ENCODE assay signal across 11 cellular contexts in the genomic region with DNA sequence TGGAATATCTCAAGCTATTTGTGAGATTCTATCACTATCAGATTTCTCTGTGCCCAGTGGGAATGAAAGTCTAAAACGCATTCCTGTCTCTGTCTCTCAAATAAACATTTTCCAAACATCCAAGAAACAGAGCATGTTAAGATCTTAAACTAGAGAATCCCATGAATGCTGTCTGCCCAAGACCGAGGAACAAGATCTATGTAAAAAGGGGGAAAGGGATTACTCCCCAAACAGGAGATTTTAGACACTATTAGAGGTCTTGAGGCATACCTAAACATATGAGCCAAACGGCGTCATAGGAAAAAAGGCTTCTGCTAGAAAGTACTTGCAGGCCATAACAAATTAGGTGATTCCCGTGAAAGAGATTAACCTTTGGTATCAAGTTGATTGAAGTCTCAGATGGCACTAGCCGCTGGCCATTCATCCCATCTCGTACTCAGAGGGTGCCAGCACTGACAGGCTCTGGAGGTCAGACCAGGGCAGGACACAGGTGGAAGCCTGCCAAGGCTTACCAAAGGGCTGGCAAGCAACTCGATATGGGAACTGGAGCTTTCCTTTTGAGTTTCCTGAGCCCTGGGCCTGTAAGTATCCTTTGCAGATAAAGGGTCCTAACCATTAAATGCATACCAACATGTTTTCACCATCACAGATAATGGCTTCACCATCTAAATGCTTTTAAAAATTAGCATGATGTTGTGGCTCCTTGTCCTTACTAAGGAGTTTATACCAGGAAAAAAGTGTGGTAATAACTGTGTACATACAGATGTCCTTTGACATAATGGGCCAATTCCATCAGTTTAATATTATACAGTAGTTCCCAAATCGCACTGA.
DNase-seq lines count a peak whose midpoint lies in the region; ATAC-seq and TF ChIP-seq lines count a peak whose summit lies in the region.
"Had no signal": no experiment of that assay in that cellular context is flagged by ENCODE, and none has a peak within 500 bp of the region (broad histone marks: within the 10 kb centered on the region; RNA-seq: fewer than 3 reads in every experiment).

No MANE protein-coding gene starts in this region.

- H3K4me2 ChIP-seq in BLaER1, result peak overlapping the region; percentile 80

- 43 to 48% (median 47%) methylated on average over 9 of the region's 9 CpGs for WGBS in adrenal gland, 4 donors
- 22 to 40% (median 30%) methylated on average over 9 of the region's 9 CpGs for WGBS in heart left ventricle, 4 donors

- intact Hi-C loops in adrenal gland (cut with DNase I) (loop anchor here in 1 of 2 donors (10.0 kb wide), 1 partner anchor 266 kb away; no protein-coding TSS in a partner anchor), heart left ventricle (cut with DNase I) (loop anchor here in 6 of 10 donors (5.0 to 10.0 kb wide), 7 partner anchors 36 to 224 kb away; partner anchors contain the start of gene FOXO1 (in 2 of the 6)), posterior cingulate gyrus (cut with DNase I) (no loop called here)

- H3K27me3 ChIP-seq in BLaER1, result no peaks in the 10 kb centered on the region
- no peaks in the 10 kb centered on the region for H3K27me3 ChIP-seq in adrenal gland
- no peaks in the 10 kb centered on the region for H3K27me3 ChIP-seq in heart left ventricle

- DNase-seq in adrenal gland, result peak; percentile 88 to 96 (median 92)
- peak; percentile 80 to 92 (median 86) for DNase-seq in heart left ventricle
- DNase-seq in posterior cingulate gyrus, result peak; percentile 42 to 94 (median 67)
- no peak for DNase-seq in stimulated activated naive CD4-positive, alpha-beta T cell treated with Interleukin-2 at 50 U/mL for 16 hours (lab: John Stamatoyannopoulos, UW)
- DNase-seq in T-helper 1 cell, result no peak
- DNase-seq: activated naive CD8-positive, alpha-beta T cell treated with anti-CD3 and anti-CD28 coated beads, Interleukin-2, amount 10 ng/mL, durations not matched to agents 7 days and 5 days; KBM-7 had no signal

- H3K9me3 ChIP-seq in BLaER1 (peaks cover 6% of the 10 kb centered on the region), adrenal gland (replicated peaks in 1 of 3) (no peaks in the 10 kb centered on the region), heart left ventricle (no peaks in the 10 kb centered on the region)

- peak; percentile 78 to 87 (median 82) for ATAC-seq in heart left ventricle
- ATAC-seq in GM18502 (IDR thresholded peaks at IDR 0.05; ENCODE audit: poor library complexity, unreplicated experiment), result no peak
- ATAC-seq in HG03342 (IDR thresholded peaks at IDR 0.05; ENCODE audit: unreplicated experiment), result no peak
- ATAC-seq: stimulated activated memory B cell treated with anti-CD40 and anti-IgM and Interleukin-4, amounts not matched to agents 10 μg/mL and 1 μg/mL and 100 μg/mL, for 72 hours had no signal

- TF ChIP-seq CTCF in adrenal gland (IDR thresholded peaks at IDR 0.05), result peak in 1 of 6 experiments; percentile 5
- TF ChIP-seq CTCF in heart left ventricle (IDR thresholded peaks at IDR 0.05), result no peak

- H4K20me1 ChIP-seq in BLaER1, result no peaks in the 10 kb centered on the region

- H3K27ac ChIP-seq in BLaER1 (peak overlapping the region; percentile 86; the same call in 1 of the 2 replicates), adrenal gland (peak overlapping the region in 1 of 5 donors; percentile 16), heart left ventricle (peak overlapping the region in 11 of 12 donors; percentile 0 to 77 (median 50))

- no peak overlapping the region for H3K4me3 ChIP-seq in BLaER1
- no peak overlapping the region for H3K4me3 ChIP-seq in adrenal gland
- H3K4me3 ChIP-seq in heart left ventricle, result no peak overlapping the region

- TF ChIP-seq POLR2A in adrenal gland (IDR thresholded peaks at IDR 0.05) (no peak), heart left ventricle (IDR thresholded peaks at IDR 0.05) (no peak)

- H3K9ac ChIP-seq in BLaER1, result no peak overlapping the region

- no peaks in the 10 kb centered on the region for H3K36me3 ChIP-seq in BLaER1
- H3K36me3 ChIP-seq in adrenal gland (replicated peaks in 1 of 2), result no peaks in the 10 kb centered on the region
- H3K36me3 ChIP-seq in heart left ventricle, result no peaks in the 10 kb centered on the region

- H3K4me1 ChIP-seq in BLaER1 (peaks cover 87% of the 10 kb centered on the region), adrenal gland (replicated peaks in 1 of 2) (peaks cover 12 to 34% of the 10 kb centered on the region in 2 donors), heart left ventricle (peaks cover 5 to 68% (median 57%) of the 10 kb centered on the region in 12 donors)

Comparison
In these comparisons a context has a peak if more than half of its experiments do, and no peak if none do; other contexts are left out.
1. DNase-seq: peak in adrenal gland (7 of 7), heart left ventricle (5 of 5) and posterior cingulate gyrus (10 of 10); none in stimulated activated naive CD4-positive, alpha-beta T cell treated with Interleukin-2 at 50 U/mL for 16 hours (single experiment) and T-helper 1 cell (0 of 5).
2. ATAC-seq: peak in heart left ventricle (4 of 4); none in GM18502 (single experiment) and HG03342 (single experiment).